ENCODE assay signal across 14 cellular contexts in genomic region chr7:102451371-102452054, GRCh38. TPM values are rescaled to one million over a fixed set of nuclear protein-coding genes. Genes with fewer than 3 reads are reported as not detected.
A peak's percentile ranks its signal among the peaks of the same experiment; 100 is the strongest.
DNase-seq lines count a peak whose midpoint lies in the region; ATAC-seq and TF ChIP-seq lines count a peak whose summit lies in the region.
"Had no signal": no experiment of that assay in that cellular context is flagged by ENCODE, and none has a peak within 500 bp of the region (broad histone marks: within the 10 kb centered on the region; RNA-seq: fewer than 3 reads in every experiment).

No MANE protein-coding gene starts in this region.

- H3K27me3 Mint-ChIP-seq in WTC11 (ENCODE audit: low read depth) = no peaks in the 10 kb centered on the region
- H3K27me3 Mint-ChIP-seq: naive B cell had no signal

- intact Hi-C loops in left lung (cut with DNase I) (no loop called here), vagina (cut with DNase I) (no loop called here)

- ATAC-seq in WTC11 (peak; percentile 65), left lung (peak; percentile 54), HG02678 (IDR thresholded peaks at IDR 0.05; ENCODE audit: unreplicated experiment) (no peak)
- no peak for ATAC-seq in stimulated activated effector memory CD8-positive, alpha-beta T cell treated with anti-CD3 and anti-CD28 coated beads, Interleukin-12 subunit alpha, Interleukin-12 subunit beta, amount 100 ng/mL, for 72 hours

- H3K27ac ChIP-seq in left lung (no peak overlapping the region), vagina (no peak overlapping the region)
- H3K27ac ChIP-seq: coronary artery had no signal

- H3K9me3 ChIP-seq in left lung (no peaks in the 10 kb centered on the region), vagina (no peaks in the 10 kb centered on the region)

- peak; percentile 94 for DNase-seq in DMS53 (lab: John Stamatoyannopoulos, UW)
- peak; percentile 87 for DNase-seq in NCI-H146 treated with DMSO at 0.1 percent for 48 hours (lab: John Stamatoyannopoulos, UW; ENCODE audit: unreplicated experiment)
- DNase-seq in WTC11 (ENCODE audit: low spot score) = peak; percentile 55
- DNase-seq in left lung = no peak
- DNase-seq in vagina (ENCODE audit: extremely low spot score in 2 of 2) = no peak
- DNase-seq in stimulated activated effector memory CD8-positive, alpha-beta T cell treated with anti-CD3 and anti-CD28 coated beads, Interleukin-12 subunit alpha, Interleukin-12 subunit beta, amount 100 ng/mL, for 72 hours (ENCODE audit: low spot score in 2 of 2) = no peak
- no peak for DNase-seq in HuH-7 (ENCODE audit: low spot score)
- DNase-seq: activated CD4-positive, alpha-beta T cell treated with anti-CD3 and anti-CD28 coated beads for 4 hours; activated naive CD4-positive, alpha-beta T cell treated with Interleukin-2 at 50 U/mL for 16 hours; Kasumi-1; naive B cell; stimulated activated naive CD4-positive, alpha-beta T cell had no signal

- TF ChIP-seq POLR2A in vagina (IDR thresholded peaks at IDR 0.05) = no peak

- CTCF ChIA-PET in WTC11 (lab: Charles Lee) = interaction anchor here (1.0 to 2.6 kb wide), 3 partner anchors 16 to 172 kb away, joined by 3 to 13 read pairs (median 4); no protein-coding TSS in a partner anchor

- no peak overlapping the region for H3K27ac Mint-ChIP-seq in WTC11
- no peak overlapping the region for H3K27ac Mint-ChIP-seq in stimulated activated effector memory CD8-positive, alpha-beta T cell treated with anti-CD3 and anti-CD28 coated beads, Interleukin-12 subunit alpha, Interleukin-12 subunit beta, amount 100 ng/mL, for 72 hours

- H3K36me3 ChIP-seq in left lung (peaks cover 0 to 48% of the 10 kb centered on the region in 2 donors), vagina (peaks cover 0 to 21% of the 10 kb centered on the region in 2 donors)

- peaks cover 9% of the 10 kb centered on the region for H3K4me1 Mint-ChIP-seq in WTC11
- H3K4me1 Mint-ChIP-seq in stimulated activated effector memory CD8-positive, alpha-beta T cell treated with anti-CD3 and anti-CD28 coated beads, Interleukin-12 subunit alpha, Interleukin-12 subunit beta, amount 100 ng/mL, for 72 hours = no peaks in the 10 kb centered on the region

- H3K27me3 ChIP-seq in left lung (no peaks in the 10 kb centered on the region), vagina (no peaks in the 10 kb centered on the region)

- POLR2A ChIA-PET in WTC11 (lab: Charles Lee) = interaction anchor here (0.6 to 1.2 kb wide), 2 partner anchors 10 to 56 kb away, joined by 3 to 6 read pairs; partner anchors contain the start of gene PRKRIP1

- no peak overlapping the region for H3K4me3 Mint-ChIP-seq in WTC11
- no peak overlapping the region for H3K4me3 Mint-ChIP-seq in stimulated activated effector memory CD8-positive, alpha-beta T cell treated with anti-CD3 and anti-CD28 coated beads, Interleukin-12 subunit alpha, Interleukin-12 subunit beta, amount 100 ng/mL, for 72 hours
- H3K4me3 Mint-ChIP-seq: naive B cell had no signal

- TF ChIP-seq CTCF in WTC11 (IDR thresholded peaks at IDR 0.05) = no peak
- TF ChIP-seq CTCF in left lung (IDR thresholded peaks at IDR 0.05) = no peak
- no peak for TF ChIP-seq CTCF in vagina (IDR thresholded peaks at IDR 0.05)

- H3K4me1 ChIP-seq in left lung = no peaks in the 10 kb centered on the region
- H3K4me1 ChIP-seq in vagina = no peaks in the 10 kb centered on the region

- H3K9me3 Mint-ChIP-seq in WTC11 = no peaks in the 10 kb centered on the region
- no peaks in the 10 kb centered on the region for H3K9me3 Mint-ChIP-seq in stimulated activated effector memory CD8-positive, alpha-beta T cell treated with anti-CD3 and anti-CD28 coated beads, Interleukin-12 subunit alpha, Interleukin-12 subunit beta, amount 100 ng/mL, for 72 hours
- H3K9me3 Mint-ChIP-seq: naive B cell had no signal

- H3K36me3 Mint-ChIP-seq in WTC11 = peaks cover 2% of the 10 kb centered on the region; the same call in 1 of the 2 replicates
- peaks cover 23% of the 10 kb centered on the region for H3K36me3 Mint-ChIP-seq in stimulated activated effector memory CD8-positive, alpha-beta T cell treated with anti-CD3 and anti-CD28 coated beads, Interleukin-12 subunit alpha, Interleukin-12 subunit beta, amount 100 ng/mL, for 72 hours

- no peak overlapping the region for H3K4me3 ChIP-seq in left lung
- no peak overlapping the region for H3K4me3 ChIP-seq in vagina
- H3K4me3 ChIP-seq: coronary artery had no signal

TF ChIP-seq in WTC11, 78 proteins besides CTCF, POLR2A, EP300 and RAD21:
- TF ChIP-seq ZNF423 (CRISPR knock-in tag; IDR thresholded peaks at IDR 0.05) (no peak), FOXJ3 (CRISPR knock-in tag; IDR thresholded peaks at IDR 0.05; ENCODE audit: borderline replicate concordance) (no peak), ZNF425 (CRISPR knock-in tag; conservative IDR thresholded peaks at IDR 0.05) (no peak), CBFB (CRISPR knock-in tag; IDR thresholded peaks at IDR 0.05; ENCODE audit: low read depth) (no peak), OVOL2 (CRISPR knock-in tag; IDR thresholded peaks at IDR 0.05; ENCODE audit: borderline replicate concordance) (no peak), ATF6 (CRISPR knock-in tag; IDR thresholded peaks at IDR 0.05) (no peak)

RNA-seq across cellular contexts. Expression of gene ALKBH4, which starts 13.2 kb away (rescaled TPM):
- total RNA-seq in WTC11 (2021) (20.4 to 24.8 TPM (median 22.9 TPM) in 3 replicates), left lung (1 to 10 TPM; 8.6 to 9.5 TPM), vagina (8.3 TPM)

RNA-seq across cellular contexts. Expression of gene LRWD1, which starts 13.3 kb away (rescaled TPM):
- total RNA-seq in WTC11 (2021) (37.4 to 41.7 TPM (median 39.6 TPM) in 3 replicates), left lung (10 to 100 TPM; 12.9 to 16.6 TPM), vagina (11.0 TPM)

RNA-seq across cellular contexts. Expression of gene ORAI2, which starts 18.1 kb away (rescaled TPM):
- total RNA-seq in WTC11 (2021) (22.2 to 25.9 TPM (median 24.7 TPM) in 3 replicates), left lung (10 to 100 TPM; 22.3 to 38.2 TPM), vagina (15.5 TPM)

RNA-seq across cellular contexts. Expression of gene POLR2J, which starts 27.2 kb away (rescaled TPM):
- total RNA-seq in WTC11 (2021) (45.9 to 51.7 TPM (median 50.5 TPM) in 3 replicates), left lung (10 to 100 TPM; 30.5 to 39.0 TPM), vagina (20.1 TPM)

RNA-seq across cellular contexts. Expression of gene PRKRIP1, which starts 55.4 kb away (rescaled TPM):
- total RNA-seq in WTC11 (2021) (27.5 to 34.4 TPM (median 30.1 TPM) in 3 replicates), left lung (10 to 100 TPM; 17.1 to 18.8 TPM), vagina (17.4 TPM)

Comparison
In these comparisons a context has a peak if more than half of its experiments do, and no peak if none do; other contexts are left out.
1. DNase-seq: peak in DMS53 (single experiment), NCI-H146 treated with DMSO at 0.1 percent for 48 hours (single experiment) and WTC11 (single experiment); none in left lung (0 of 2), vagina (0 of 2), stimulated activated effector memory CD8-positive, alpha-beta T cell treated with anti-CD3 and anti-CD28 coated beads, Interleukin-12 subunit alpha, Interleukin-12 subunit beta, amount 100 ng/mL, for 72 hours (0 of 2) and HuH-7 (single experiment).
2. ATAC-seq: peak in WTC11 (single experiment) and left lung (single experiment); none in stimulated activated effector memory CD8-positive, alpha-beta T cell treated with anti-CD3 and anti-CD28 coated beads, Interleukin-12 subunit alpha, Interleukin-12 subunit beta, amount 100 ng/mL, for 72 hours (single experiment) and HG02678 (single experiment).